Comparison of ENCODE assay signal across 10 cellular contexts in genomic region chr1:91872560-91873081, GRCh38. TPM values are rescaled to one million over a fixed set of nuclear protein-coding genes. Genes with fewer than 3 reads are reported as not detected.
DNase-seq lines count a peak whose midpoint lies in the region; ATAC-seq, FAIRE-seq and TF ChIP-seq lines count a peak whose summit lies in the region.
"Had no signal": no experiment of that assay in that cellular context is flagged by ENCODE, and none has a peak within 500 bp of the region (broad histone marks: within the 10 kb centered on the region; RNA-seq: fewer than 3 reads in every experiment).

No MANE protein-coding gene starts in this region.

- H3K27ac Mint-ChIP-seq in activated CD4-positive, alpha-beta memory T cell treated with anti-CD3 and anti-CD28 coated beads, Interleukin-2, amount 10 ng/mL, durations not matched to agents 7 days and 5 days: no peak overlapping the region
- H3K27ac Mint-ChIP-seq in immature natural killer cell: peak overlapping the region; percentile 75 to 93 (median 88)
- no peak overlapping the region for H3K27ac Mint-ChIP-seq in WTC11

- no peak overlapping the region for H3K9ac ChIP-seq in BLaER1 treated with 17β-estradiol and CSF1 and Interleukin-3, amounts not matched to agents 10 nM and 100 nM

- peaks cover 67% of the 10 kb centered on the region for H3K4me1 Mint-ChIP-seq in activated CD4-positive, alpha-beta memory T cell treated with anti-CD3 and anti-CD28 coated beads, Interleukin-2, amount 10 ng/mL, durations not matched to agents 7 days and 5 days
- H3K4me1 Mint-ChIP-seq in immature natural killer cell (peaks cover 96 to 100% of the 10 kb centered on the region in 2 donors), WTC11 (peaks cover 4% of the 10 kb centered on the region; the same call in 1 of the 2 replicates)

- peak overlapping the region; percentile 31 for H3K4me3 Mint-ChIP-seq in activated CD4-positive, alpha-beta memory T cell treated with anti-CD3 and anti-CD28 coated beads, Interleukin-2, amount 10 ng/mL, durations not matched to agents 7 days and 5 days
- peak overlapping the region; percentile 76 to 85 (median 78) for H3K4me3 Mint-ChIP-seq in immature natural killer cell
- H3K4me3 Mint-ChIP-seq in WTC11: no peak overlapping the region

- CTCF ChIA-PET in activated CD4-positive, alpha-beta memory T cell treated with anti-CD3 and anti-CD28 coated beads, Interleukin-2, amount 10 ng/mL, durations not matched to agents 7 days and 5 days (lab: Charles Lee): interaction anchor here (0.6 to 1.6 kb wide), 2 partner anchors 12 to 13 kb away, joined by 5 to 9 read pairs; no protein-coding TSS in a partner anchor
- CTCF ChIA-PET in WTC11 (lab: Charles Lee): no interaction called here

- ATAC-seq in WTC11: no peak

- no peaks in the 10 kb centered on the region for H3K9me3 Mint-ChIP-seq in activated CD4-positive, alpha-beta memory T cell treated with anti-CD3 and anti-CD28 coated beads, Interleukin-2, amount 10 ng/mL, durations not matched to agents 7 days and 5 days
- H3K9me3 Mint-ChIP-seq in immature natural killer cell (no peaks in the 10 kb centered on the region), WTC11 (no peaks in the 10 kb centered on the region)

- peaks cover 17% of the 10 kb centered on the region for H3K36me3 Mint-ChIP-seq in activated CD4-positive, alpha-beta memory T cell treated with anti-CD3 and anti-CD28 coated beads, Interleukin-2, amount 10 ng/mL, durations not matched to agents 7 days and 5 days (ENCODE audit: low read depth)
- peaks cover 0 to 4% (median 0%) of the 10 kb centered on the region in 3 donors for H3K36me3 Mint-ChIP-seq in immature natural killer cell
- no peaks in the 10 kb centered on the region for H3K36me3 Mint-ChIP-seq in WTC11

- no peak for TF ChIP-seq CTCF in D721Med (IDR thresholded peaks at IDR 0.05; ENCODE audit: insufficient read depth, missing control alignments)
- TF ChIP-seq CTCF in WTC11 (IDR thresholded peaks at IDR 0.05): no peak

- no peaks in the 10 kb centered on the region for H3K27me3 ChIP-seq in BLaER1 treated with 17β-estradiol and CSF1 and Interleukin-3, amounts not matched to agents 10 nM and 100 nM

- no peaks in the 10 kb centered on the region for H3K9me3 ChIP-seq in BLaER1 treated with 17β-estradiol and CSF1 and Interleukin-3, amounts not matched to agents 10 nM and 100 nM (replicated peaks in 1 of 11)

- POLR2A ChIA-PET in activated CD4-positive, alpha-beta memory T cell treated with anti-CD3 and anti-CD28 coated beads, Interleukin-2, amount 10 ng/mL, durations not matched to agents 7 days and 5 days (lab: Charles Lee): interaction anchor here (1.0 kb wide), 2 partner anchors 18 to 120 kb away, joined by 3 to 4 read pairs; no protein-coding TSS in a partner anchor
- POLR2A ChIA-PET in WTC11 (lab: Charles Lee): no interaction called here

- no peak for FAIRE-seq in D721Med (lab: Jason Lieb, UNC)

- peak overlapping the region; percentile 18 to 68 (median 48); a peak in 21 of 22 replicates for H3K4me2 ChIP-seq in BLaER1 treated with 17β-estradiol and CSF1 and Interleukin-3, amounts not matched to agents 10 nM and 100 nM

- H3K36me3 ChIP-seq in BLaER1 treated with 17β-estradiol and CSF1 and Interleukin-3, amounts not matched to agents 10 nM and 100 nM: no peaks in the 10 kb centered on the region

- H3K27ac ChIP-seq in BLaER1 treated with 17β-estradiol and CSF1 and Interleukin-3, amounts not matched to agents 10 nM and 100 nM: no peak overlapping the region

- DNase-seq in HT-29 (ENCODE audit: low spot score): peak; percentile 60
- DNase-seq in activated CD4-positive, alpha-beta memory T cell treated with anti-CD3 and anti-CD28 coated beads, Interleukin-2, amount 10 ng/mL, durations not matched to agents 7 days and 5 days: peak; percentile 46
- no peak for DNase-seq in immature natural killer cell
- DNase-seq in activated gamma-delta T cell (lab: John Stamatoyannopoulos, UW): no peak
- no peak for DNase-seq in activated gamma-delta T cell treated with Interleukin-2 at 50 U/mL for 16 hours
- no peak for DNase-seq in D721Med (ENCODE audit: insufficient read length, low spot score)
- no peak for DNase-seq in WTC11 (ENCODE audit: low spot score)
- DNase-seq: DMS 273 treated with DMSO at 0.1 percent for 48 hours, hypothalamus had no signal

- H3K27me3 Mint-ChIP-seq in activated CD4-positive, alpha-beta memory T cell treated with anti-CD3 and anti-CD28 coated beads, Interleukin-2, amount 10 ng/mL, durations not matched to agents 7 days and 5 days: peaks cover 8% of the 10 kb centered on the region
- peaks cover 0 to 7% (median 0%) of the 10 kb centered on the region in 3 donors for H3K27me3 Mint-ChIP-seq in immature natural killer cell (ENCODE audit: low read depth in 3 of 3)
- H3K27me3 Mint-ChIP-seq in WTC11 (ENCODE audit: low read depth): no peaks in the 10 kb centered on the region

- H4K20me1 ChIP-seq in BLaER1 treated with 17β-estradiol and CSF1 and Interleukin-3, amounts not matched to agents 10 nM and 100 nM: no peaks in the 10 kb centered on the region

- H3K4me3 ChIP-seq in BLaER1 treated with 17β-estradiol and CSF1 and Interleukin-3, amounts not matched to agents 10 nM and 100 nM: no peak overlapping the region

- H3K4me1 ChIP-seq in BLaER1 treated with 17β-estradiol and CSF1 and Interleukin-3, amounts not matched to agents 10 nM and 100 nM: peaks cover 9 to 18% (median 15%) of the 10 kb centered on the region in 10 experiments; a peak in 19 of 20 replicates

TF ChIP-seq in WTC11, 78 proteins besides CTCF, POLR2A, EP300 and RAD21 (continues in another document):
- TF ChIP-seq NFATC4 (CRISPR knock-in tag; IDR thresholded peaks at IDR 0.05) (no peak), ZBTB43 (CRISPR knock-in tag; IDR thresholded peaks at IDR 0.05) (no peak), FOXP1 (CRISPR knock-in tag; IDR thresholded peaks at IDR 0.05; ENCODE audit: borderline replicate concordance) (no peak), SOX15 (CRISPR knock-in tag; IDR thresholded peaks at IDR 0.05) (no peak), HMGA2 (CRISPR knock-in tag; IDR thresholded peaks at IDR 0.05) (no peak), ZNF138 (CRISPR knock-in tag; conservative IDR thresholded peaks at IDR 0.05) (no peak), E2F1 (CRISPR knock-in tag; IDR thresholded peaks at IDR 0.05) (no peak), RELA (CRISPR knock-in tag; IDR thresholded peaks at IDR 0.05; ENCODE audit: borderline replicate concordance) (no peak), ATF2 (CRISPR knock-in tag; IDR thresholded peaks at IDR 0.05; ENCODE audit: borderline replicate concordance, low read depth) (no peak), ATF6 (CRISPR knock-in tag; IDR thresholded peaks at IDR 0.05) (no peak), ATF1 (CRISPR knock-in tag; IDR thresholded peaks at IDR 0.05) (no peak), ZNF423 (CRISPR knock-in tag; IDR thresholded peaks at IDR 0.05) (no peak), RORB (CRISPR knock-in tag; IDR thresholded peaks at IDR 0.05) (no peak), NR2C2 (CRISPR knock-in tag; IDR thresholded peaks at IDR 0.05) (no peak)

RNA-seq across cellular contexts. Expression of gene TGFBR3, which starts 13.3 kb away (rescaled TPM):
- 4.3 and 7.1 TPM in 2 replicates for total RNA-seq in HT-29 (2014; rRNA removed; shearing (Covaris generic))
- total RNA-seq in activated CD4-positive, alpha-beta memory T cell treated with anti-CD3 and anti-CD28 coated beads, Interleukin-2, amount 10 ng/mL, durations not matched to agents 7 days and 5 days: 10 to 100 TPM; 35.9 to 41.6 TPM
- 100 to 1,000 TPM; 141 to 245 (median 183) TPM for polyA plus RNA-seq in immature natural killer cell
- total RNA-seq in WTC11 (2021): 3.7 to 4.2 TPM (median 3.7 TPM) in 3 replicates

Comparison
In these comparisons a context has a peak if more than half of its experiments do, and no peak if none do; other contexts are left out.
1. DNase-seq: peak in HT-29 (single experiment) and activated CD4-positive, alpha-beta memory T cell treated with anti-CD3 and anti-CD28 coated beads, Interleukin-2, amount 10 ng/mL, durations not matched to agents 7 days and 5 days (single experiment); none in immature natural killer cell (0 of 3), activated gamma-delta T cell (single experiment), activated gamma-delta T cell treated with Interleukin-2 at 50 U/mL for 16 hours (single experiment), D721Med (single experiment) and WTC11 (single experiment).
2. H3K27ac Mint-ChIP-seq: peak in immature natural killer cell (6 of 6); none in activated CD4-positive, alpha-beta memory T cell treated with anti-CD3 and anti-CD28 coated beads, Interleukin-2, amount 10 ng/mL, durations not matched to agents 7 days and 5 days (single experiment) and WTC11 (single experiment).